8 cellular contexts compared by ENCODE assay signal in genomic region chr3:42600111-42600957, GRCh38. TPM values are rescaled to one million over a fixed set of nuclear protein-coding genes. Genes with fewer than 3 reads are reported as not detected.
DNase-seq lines count a peak whose midpoint lies in the region; ATAC-seq and TF ChIP-seq lines count a peak whose summit lies in the region.

NKTR (plus strand) TSS chr3:42600686; CDS start chr3:42601007, 321 bp downstream.

- ATAC-seq in GM19023 (IDR thresholded peaks at IDR 0.05; ENCODE audit: unreplicated experiment), result peak; percentile 80
- ATAC-seq in HG03280 (IDR thresholded peaks at IDR 0.05; ENCODE audit: unreplicated experiment), result peak; percentile 91

- peak within 1 kb of the TSS; percentile 84 to 96 (median 89) for H3K4me3 ChIP-seq in spleen

- intact Hi-C loops in spleen (cut with DNase I; ENCODE audit: low total_unique reads), result no loop called here

- TF ChIP-seq CTCF in spleen (IDR thresholded peaks at IDR 0.05 in 8 of 11, conservative IDR thresholded peaks at IDR 0.05 in 3 of 11), result peak in 8 of 11 experiments; percentile 6 to 70 (median 45)

- peak in 2 of 3 donors; percentile 75 to 81 for TF ChIP-seq POLR2A in spleen (IDR thresholded peaks at IDR 0.05)

- H3K36me3 ChIP-seq in spleen, result peaks cover 0 to 46% (median 5%) of the 10 kb centered on the region in 6 donors

- H3K27ac ChIP-seq in spleen, result peak within 1 kb of the TSS; percentile 95 to 99 (median 98)

- H3K27me3 ChIP-seq in spleen (replicated peaks in 1 of 7), result no peaks in the 10 kb centered on the region

- DNase-seq in AG08396 (ENCODE audit: low spot score) (peak; percentile 93), NCI-H345 treated with DMSO at 0.1 percent for 48 hours (lab: John Stamatoyannopoulos, UW; ENCODE audit: unreplicated experiment) (peak; percentile 91), inferior parietal cortex (ENCODE audit: extremely low spot score) (peak; percentile 97), spleen (peak; percentile 99)
- peak; percentile 98 to 100 (median 99) for DNase-seq in activated CD4-positive, CD25-positive, alpha-beta regulatory T cell (lab: John Stamatoyannopoulos, UW)
- DNase-seq in central memory CD4-positive, alpha-beta T cell, result peak; percentile 100

- peaks cover 0 to 10% (median 9%) of the 10 kb centered on the region in 8 donors for H3K9me3 ChIP-seq in spleen

- 0 to 1% (median 0%) methylated on average over 23 to 76 of the region's 76 CpGs for WGBS in spleen, 5 donors

- H3K4me1 ChIP-seq in spleen, result peaks cover 15 to 50% (median 38%) of the 10 kb centered on the region in 6 donors

RNA-seq across cellular contexts. Expression of gene NKTR, which starts in this region (rescaled TPM):
- total RNA-seq in spleen, result 100 to 1,000 TPM in 6 of 7 donors, 10 to 100 TPM in 1; 99.2 to 258 (median 159) TPM
- polyA plus RNA-seq in spleen, result 10 to 100 TPM; 19.9 to 35.8 (median 30.9) TPM

Comparison
In these comparisons a context has a peak if more than half of its experiments do, and no peak if none do; other contexts are left out.
1. Peak in every context shown above with its lines: DNase-seq, ATAC-seq, H3K4me3 ChIP-seq and H3K27ac ChIP-seq.